Comparison of ENCODE assay signal across 19 cellular contexts in the genomic region with DNA sequence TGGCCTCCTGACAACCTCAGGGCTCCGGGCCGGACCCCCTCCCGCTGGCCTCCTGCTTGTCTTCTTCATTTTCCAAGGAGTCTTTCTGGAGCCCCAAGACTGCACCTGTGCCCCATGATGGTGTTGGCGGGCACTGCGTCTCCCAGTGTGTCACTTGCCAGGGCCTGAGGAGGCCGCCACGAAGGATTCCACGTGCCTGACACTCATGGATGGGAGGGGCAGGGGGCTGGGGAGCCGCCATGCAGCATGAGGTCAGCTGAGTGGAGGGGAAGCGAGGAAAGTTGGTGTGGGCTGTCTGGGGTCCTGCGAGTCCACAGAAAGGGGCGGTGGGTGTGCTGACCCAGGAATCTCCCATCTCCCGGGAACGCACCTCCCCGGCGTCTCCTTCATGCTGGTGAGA.
A peak's percentile ranks its signal among the peaks of the same experiment; 100 is the strongest.
DNase-seq lines count a peak whose midpoint lies in the region; ATAC-seq, FAIRE-seq and TF ChIP-seq lines count a peak whose summit lies in the region.
"Had no signal": no experiment of that assay in that cellular context is flagged by ENCODE, and none has a peak within 500 bp of the region (broad histone marks: within the 10 kb centered on the region; RNA-seq: fewer than 3 reads in every experiment).

No MANE protein-coding gene starts in this region.

- peaks cover 0 to 6% (median 3%) of the 10 kb centered on the region in 11 experiments; a peak in 3 of 22 replicates for H3K9me3 ChIP-seq in BLaER1 treated with 17β-estradiol and CSF1 and Interleukin-3, amounts not matched to agents 10 nM and 100 nM (replicated peaks in 1 of 11)
- peaks cover 0 to 3% of the 10 kb centered on the region in 2 donors for H3K9me3 ChIP-seq in stomach smooth muscle (ENCODE audit: control insufficient read depth in 2 of 2, low read length in 2 of 2)
- no peaks in the 10 kb centered on the region for H3K9me3 ChIP-seq in kidney (ENCODE audit: control insufficient read depth in 1 of 2, low read length in 2 of 2)
- H3K9me3 ChIP-seq: Caco-2, HAP-1 had no signal

- peak overlapping the region; percentile 52 for H3K27ac Mint-ChIP-seq in progenitor cell of endocrine pancreas
- H3K27ac Mint-ChIP-seq: B cell; CD4-positive, alpha-beta T cell had no signal

- H3K4me2 ChIP-seq in BLaER1 treated with 17β-estradiol and CSF1 and Interleukin-3, amounts not matched to agents 10 nM and 100 nM = peak overlapping the region in 10 of 11 experiments; percentile 50 to 79 (median 74); a peak in 18 of 22 replicates

- no peaks in the 10 kb centered on the region for H3K36me3 Mint-ChIP-seq in progenitor cell of endocrine pancreas (ENCODE audit: insufficient read depth)

- no peaks in the 10 kb centered on the region for H3K36me3 ChIP-seq in BLaER1 treated with 17β-estradiol and CSF1 and Interleukin-3, amounts not matched to agents 10 nM and 100 nM
- H3K36me3 ChIP-seq in stomach smooth muscle (ENCODE audit: control insufficient read depth in 2 of 2, insufficient read depth in 2 of 2, low read length in 2 of 2) (peaks cover 14 to 15% of the 10 kb centered on the region in 2 donors), kidney (ENCODE audit: control insufficient read depth in 1 of 2, insufficient read depth in 2 of 2, low read length in 2 of 2) (no peaks in the 10 kb centered on the region)
- H3K36me3 ChIP-seq: HAP-1 had no signal

- DNase-seq in epithelial cell of prostate (ENCODE audit: low read depth, low spot score) (no peak), progenitor cell of endocrine pancreas (ENCODE audit: low spot score, unreplicated experiment) (no peak), kidney (no peak)
- DNase-seq: CD4-positive, alpha-beta T cell; GM23248; IMR-90 had no signal

- H3K27me3 Mint-ChIP-seq in progenitor cell of endocrine pancreas = no peaks in the 10 kb centered on the region
- H3K27me3 Mint-ChIP-seq: B cell had no signal

- no peak for FAIRE-seq in kidney (lab: Jason Lieb, UNC)
- FAIRE-seq: D721Med, GM12878, GM19239, K562 had no signal

- peaks cover 21% of the 10 kb centered on the region for H3K4me1 Mint-ChIP-seq in progenitor cell of endocrine pancreas (ENCODE audit: low read depth)
- H3K4me1 Mint-ChIP-seq: B cell had no signal

- peaks cover 13 to 85% (median 67%) of the 10 kb centered on the region in 10 experiments for H3K4me1 ChIP-seq in BLaER1 treated with 17β-estradiol and CSF1 and Interleukin-3, amounts not matched to agents 10 nM and 100 nM
- H3K4me1 ChIP-seq in stomach smooth muscle (ENCODE audit: control insufficient read depth, insufficient read depth, low read length) (peaks cover 38% of the 10 kb centered on the region), kidney (ENCODE audit: control insufficient read depth in 1 of 2, insufficient read depth in 1 of 2, low read depth in 1 of 2, low read length in 2 of 2) (no peaks in the 10 kb centered on the region)
- H3K4me1 ChIP-seq: HAP-1 had no signal

- ATAC-seq in GM21737 (IDR thresholded peaks at IDR 0.05; ENCODE audit: unreplicated experiment) (no peak), HG03439 (IDR thresholded peaks at IDR 0.05; ENCODE audit: unreplicated experiment) (no peak)
- ATAC-seq: GM12878, K562 had no signal

- no peaks in the 10 kb centered on the region for H3K9me3 Mint-ChIP-seq in progenitor cell of endocrine pancreas (ENCODE audit: low read depth)
- H3K9me3 Mint-ChIP-seq: CD4-positive, alpha-beta T cell had no signal

- TF ChIP-seq CTCF in progenitor cell of endocrine pancreas (IDR thresholded peaks at IDR 0.05; ENCODE audit: unreplicated experiment) (no peak), kidney (IDR thresholded peaks at IDR 0.05; ENCODE audit: borderline replicate concordance, extremely low read depth, insufficient read depth) (no peak)

- no peak overlapping the region for H3K9ac ChIP-seq in BLaER1 treated with 17β-estradiol and CSF1 and Interleukin-3, amounts not matched to agents 10 nM and 100 nM
- H3K9ac ChIP-seq in stomach smooth muscle (ENCODE audit: low read length in 2 of 2) (no peak overlapping the region), kidney (ENCODE audit: low read length in 2 of 2) (no peak overlapping the region)
- H3K9ac ChIP-seq: GM23248 had no signal

- no peak overlapping the region for H3K4me3 ChIP-seq in BLaER1 treated with 17β-estradiol and CSF1 and Interleukin-3, amounts not matched to agents 10 nM and 100 nM
- no peak overlapping the region for H3K4me3 ChIP-seq in stomach smooth muscle (ENCODE audit: low read length in 2 of 2)
- no peak overlapping the region for H3K4me3 ChIP-seq in kidney (ENCODE audit: low read length in 2 of 2)
- H3K4me3 ChIP-seq: GM12878, GM23248, HAP-1, K562 had no signal

- intact Hi-C loops in kidney (cut with DNase I) = no loop called here

- no peak overlapping the region for H3K4me3 Mint-ChIP-seq in progenitor cell of endocrine pancreas (ENCODE audit: low read depth)
- H3K4me3 Mint-ChIP-seq: B cell; CD4-positive, alpha-beta T cell had no signal

- peak overlapping the region in 4 of 11 experiments; percentile 16 to 52 (median 34); a peak in 6 of 22 replicates for H3K27ac ChIP-seq in BLaER1 treated with 17β-estradiol and CSF1 and Interleukin-3, amounts not matched to agents 10 nM and 100 nM
- H3K27ac ChIP-seq in epithelial cell of prostate (peak overlapping the region; percentile 99), stomach smooth muscle (ENCODE audit: low read length) (peak overlapping the region; percentile 88), kidney (ENCODE audit: low read depth in 2 of 2, low read length in 2 of 2) (no peak overlapping the region)
- H3K27ac ChIP-seq: C4-2B, GM23248, HL-60 had no signal

- no peaks in the 10 kb centered on the region for H4K20me1 ChIP-seq in BLaER1 treated with 17β-estradiol and CSF1 and Interleukin-3, amounts not matched to agents 10 nM and 100 nM

- no peaks in the 10 kb centered on the region for H3K27me3 ChIP-seq in BLaER1 treated with 17β-estradiol and CSF1 and Interleukin-3, amounts not matched to agents 10 nM and 100 nM
- no peaks in the 10 kb centered on the region for H3K27me3 ChIP-seq in stomach smooth muscle (ENCODE audit: control insufficient read depth in 1 of 2, insufficient read depth in 2 of 2, low read length in 2 of 2)

Comparison
In these comparisons a context has a peak if more than half of its experiments do, and no peak if none do; other contexts are left out.
1. H3K27ac ChIP-seq: peak in epithelial cell of prostate (single experiment) and stomach smooth muscle (single experiment); none in kidney (0 of 2).